In genomic region chr10:113061054-113061430, GRCh38 we compare ENCODE assay signal across 11 cellular contexts.
DNase-seq lines count a peak whose midpoint lies in the region; ATAC-seq, FAIRE-seq and TF ChIP-seq lines count a peak whose summit lies in the region.
"Had no signal": no experiment of that assay in that cellular context is flagged by ENCODE, and none has a peak within 500 bp of the region (broad histone marks: within the 10 kb centered on the region; RNA-seq: fewer than 3 reads in every experiment).

No MANE protein-coding gene starts in this region.

- H3K27me3 ChIP-seq in heart left ventricle (no peaks in the 10 kb centered on the region), sigmoid colon (no peaks in the 10 kb centered on the region), vagina (no peaks in the 10 kb centered on the region)

- DNase-seq in heart left ventricle (peak in 1 of 5 donors; percentile 34), left cardiac atrium (no peak), kidney (no peak), sigmoid colon (no peak), vagina (ENCODE audit: extremely low spot score in 2 of 2) (no peak), RKO (ENCODE audit: low spot score) (no peak)
- DNase-seq: activated CD4-positive, alpha-beta T cell treated with anti-CD3 and anti-CD28 coated beads for 1 hour; stimulated activated naive CD8-positive, alpha-beta T cell treated with anti-CD3 and anti-CD28 coated beads, Interleukin-15, amount 100 ng/mL, for 72 hours; SW 1271 had no signal

- no peak for TF ChIP-seq CTCF in heart left ventricle (IDR thresholded peaks at IDR 0.05)
- no peak for TF ChIP-seq CTCF in kidney (IDR thresholded peaks at IDR 0.05; ENCODE audit: borderline replicate concordance, extremely low read depth, insufficient read depth)
- TF ChIP-seq CTCF in sigmoid colon (IDR thresholded peaks at IDR 0.05), result no peak
- TF ChIP-seq CTCF in vagina (IDR thresholded peaks at IDR 0.05), result no peak

- no peak for ATAC-seq in heart left ventricle
- no peak for ATAC-seq in left cardiac atrium
- no peak for ATAC-seq in GM18502 (IDR thresholded peaks at IDR 0.05; ENCODE audit: poor library complexity, unreplicated experiment)
- ATAC-seq in HG02840 (IDR thresholded peaks at IDR 0.05; ENCODE audit: low FRiP score, unreplicated experiment), result no peak
- ATAC-seq: stimulated activated naive CD8-positive, alpha-beta T cell treated with anti-CD3 and anti-CD28 coated beads, Interleukin-15, amount 100 ng/mL, for 72 hours had no signal

- no peaks in the 10 kb centered on the region for H3K36me3 ChIP-seq in heart left ventricle
- no peaks in the 10 kb centered on the region for H3K36me3 ChIP-seq in kidney (ENCODE audit: control insufficient read depth in 1 of 2, insufficient read depth in 2 of 2, low read length in 2 of 2)
- no peaks in the 10 kb centered on the region for H3K36me3 ChIP-seq in sigmoid colon
- no peaks in the 10 kb centered on the region for H3K36me3 ChIP-seq in vagina

- TF ChIP-seq POLR2A in heart left ventricle (IDR thresholded peaks at IDR 0.05), result no peak
- no peak for TF ChIP-seq POLR2A in sigmoid colon (IDR thresholded peaks at IDR 0.05)
- no peak for TF ChIP-seq POLR2A in vagina (IDR thresholded peaks at IDR 0.05)

- 64 to 71% (median 67%) methylated on average over 7 of the region's 7 CpGs for WGBS in heart left ventricle, 4 donors
- 75 to 84% methylated on average over 7 of the region's 7 CpGs for WGBS in sigmoid colon, 2 donors

- H3K9me3 ChIP-seq in heart left ventricle (no peaks in the 10 kb centered on the region), kidney (ENCODE audit: control insufficient read depth in 1 of 2, low read length in 2 of 2) (no peaks in the 10 kb centered on the region), sigmoid colon (no peaks in the 10 kb centered on the region), vagina (no peaks in the 10 kb centered on the region)

- TF ChIP-seq EP300 in sigmoid colon (IDR thresholded peaks at IDR 0.05), result no peak

- no peak for FAIRE-seq in kidney (lab: Jason Lieb, UNC)

- H3K27ac ChIP-seq in heart left ventricle (peak overlapping the region; percentile 62 to 82 (median 76)), kidney (ENCODE audit: low read depth in 2 of 2, low read length in 2 of 2) (peak overlapping the region; percentile 43 to 46), sigmoid colon (peak overlapping the region; percentile 61 to 80 (median 68)), vagina (peak overlapping the region; percentile 34)

- H3K4me1 ChIP-seq in heart left ventricle, result peaks cover 0 to 77% (median 47%) of the 10 kb centered on the region in 12 donors
- H3K4me1 ChIP-seq in kidney (ENCODE audit: control insufficient read depth in 1 of 2, insufficient read depth in 1 of 2, low read depth in 1 of 2, low read length in 2 of 2), result peaks cover 39 to 40% of the 10 kb centered on the region in 2 donors
- peaks cover 0 to 96% (median 93%) of the 10 kb centered on the region in 4 donors for H3K4me1 ChIP-seq in sigmoid colon
- H3K4me1 ChIP-seq in vagina, result peaks cover 95% of the 10 kb centered on the region

- no peak overlapping the region for H3K9ac ChIP-seq in kidney (ENCODE audit: low read length in 2 of 2)

- H3K4me3 ChIP-seq in heart left ventricle (peak overlapping the region in 6 of 12 donors; percentile 18 to 37 (median 32)), kidney (ENCODE audit: low read length in 2 of 2) (peak overlapping the region in 1 of 2 donors; percentile 19), sigmoid colon (no peak overlapping the region), vagina (no peak overlapping the region)

- intact Hi-C loops in heart left ventricle (cut with DNase I) (loop anchor here in 1 of 10 donors (5.0 kb wide), 1 partner anchor 109 kb away; the partner anchor contains the start of gene TCF7L2), left cardiac atrium (cut with DNase I) (no loop called here), kidney (cut with DNase I) (no loop called here), sigmoid colon (cut with DNase I) (loop anchor here (5.0 kb wide), 1 partner anchor 46 kb away; no protein-coding TSS in a partner anchor), vagina (cut with DNase I) (no loop called here)
